ENCODE assay signal across 17 cellular contexts in genomic region chr9:124030969-124031451, GRCh38. TPM values are rescaled to one million over a fixed set of nuclear protein-coding genes. Genes with fewer than 3 reads are reported as not detected.
DNase-seq lines count a peak whose midpoint lies in the region; ATAC-seq, FAIRE-seq and TF ChIP-seq lines count a peak whose summit lies in the region.
"Had no signal": no experiment of that assay in that cellular context is flagged by ENCODE, and none has a peak within 500 bp of the region (broad histone marks: within the 10 kb centered on the region; RNA-seq: fewer than 3 reads in every experiment).

No MANE protein-coding gene starts in this region.

- POLR2A ChIA-PET in AG04449 (lab: Yijun Ruan, JAX) (interaction anchor here (0.6 kb wide), 1 partner anchor 338 kb away, joined by 3 read pairs; no protein-coding TSS in a partner anchor), GM12878 (lab: Charles Lee) (interaction anchor here (0.5 to 1.1 kb wide), 5 partner anchors 10 to 159 kb away, joined by 3 to 4 read pairs (median 3); no protein-coding TSS in a partner anchor)

- peak overlapping the region; percentile 43 for H3K4me3 Mint-ChIP-seq in memory B cell
- H3K4me3 Mint-ChIP-seq: type B pancreatic cell had no signal

- peaks cover 0 to 4% of the 10 kb centered on the region in 2 experiments; a peak in 3 of 4 replicates for H3K27me3 ChIP-seq in GM12878 (replicated peaks in 1 of 2; ENCODE audit: control insufficient read depth in 2 of 2, insufficient read depth in 2 of 2, low read length in 1 of 2)

- no peak for FAIRE-seq in GM12878 (lab: Jason Lieb, UNC)
- FAIRE-seq: pancreas had no signal

- BruUV-seq in GM12878 (replicated peaks; lab: Mats Ljungman, UMichigan): no TSS peak

- H3K27me3 Mint-ChIP-seq in memory B cell: peaks cover 11% of the 10 kb centered on the region

- H3K4me3 ChIP-seq in AG04449 (ENCODE audit: low read depth, low read length) (peak overlapping the region; percentile 38), GM12878 (no peak overlapping the region)
- H3K4me3 ChIP-seq: pancreas had no signal

- SMC1A ChIA-PET in GM12878 (lab: Charles Lee; ENCODE audit: uncharacterized antibody, unreplicated experiment): interaction anchor here (0.7 to 1.6 kb wide), 5 partner anchors 13 to 70 kb away, joined by 3 to 6 read pairs (median 3); partner anchors contain the start of gene LHX2

- TF ChIP-seq CTCF in AG04449 (IDR thresholded peaks at IDR 0.05; ENCODE audit: insufficient read depth, low read length, missing control alignments): no peak
- TF ChIP-seq CTCF in GM12878 (IDR thresholded peaks at IDR 0.05 in 2 of 3, conservative IDR thresholded peaks at IDR 0.05 in 1 of 3; ENCODE audit: control insufficient read depth in 2 of 3, extremely low read depth in 1 of 3, insufficient read depth in 1 of 3, low read depth in 3 of 3, low read length in 3 of 3): no peak

- H3K4me1 ChIP-seq in GM12878 (ENCODE audit: control insufficient read depth, insufficient read depth, low read length): peaks cover 4% of the 10 kb centered on the region; the same call in 1 of the 2 replicates
- H3K4me1 ChIP-seq: pancreas had no signal

- H3K79me2 ChIP-seq in GM12878 (ENCODE audit: control insufficient read depth, insufficient read depth, low read length): no peaks in the 10 kb centered on the region

- H3K9ac ChIP-seq in GM12878 (ENCODE audit: control insufficient read depth, insufficient read depth, low read length): no peak overlapping the region

- in situ Hi-C loops in GM12878 (cut with MboI): loop anchor here (5.0 kb wide), 1 partner anchor 484 kb away; no protein-coding TSS in a partner anchor

- peaks cover 0 to 2% of the 10 kb centered on the region in 2 experiments; a peak in 1 of 4 replicates for H3K36me3 ChIP-seq in GM12878 (ENCODE audit: control insufficient read depth in 2 of 2, insufficient read depth in 2 of 2, low read length in 1 of 2)
- H3K36me3 ChIP-seq: pancreas had no signal

- DNase-seq in AG04449 (ENCODE audit: low read depth, low spot score) (peak; percentile 54), GM12878 (ENCODE audit: low read depth, low spot score) (peak; percentile 76), memory B cell (ENCODE audit: low spot score in 2 of 2) (no peak), inferior parietal cortex (ENCODE audit: extremely low spot score) (no peak), SHP77 (lab: John Stamatoyannopoulos, UW) (no peak), amniotic stem cell (lab: John Stamatoyannopoulos, UW) (no peak)
- DNase-seq: ACHN; activated CD4-positive, alpha-beta T cell treated with anti-CD3 and anti-CD28 coated beads, Interleukin-2, amount 50 U/mL, for 48 hours; activated gamma-delta T cell; central memory CD4-positive, alpha-beta T cell; mesenchymal stem cell; stimulated activated CD8-positive, alpha-beta memory T cell treated with anti-CD3 and anti-CD28 coated beads, Interleukin-4, amount 100 ng/mL, for 48 hours; T1000 had no signal

- H3K9me3 Mint-ChIP-seq in memory B cell: no peaks in the 10 kb centered on the region
- H3K9me3 Mint-ChIP-seq: type B pancreatic cell had no signal

- no peaks in the 10 kb centered on the region for H3K9me3 ChIP-seq in GM12878 (replicated peaks; ENCODE audit: control insufficient read depth, insufficient read depth, low read length)
- H3K9me3 ChIP-seq: pancreas had no signal

- no peak overlapping the region for H3K27ac ChIP-seq in GM12878 (ENCODE audit: control insufficient read depth, insufficient read depth)
- H3K27ac ChIP-seq: pancreas had no signal

- 79% methylated on average over 16 of the region's 16 CpGs for WGBS in GM12878 (ENCODE audit: insufficient coverage, insufficient replicate concordance, low lambda C conversion rate, missing lambda C conversion rate)

- CTCF ChIA-PET in AG04449 (lab: Yijun Ruan, JAX): interaction anchor here (3.5 kb wide), 1 partner anchor 10 kb away, joined by 22 read pairs; no protein-coding TSS in a partner anchor
- CTCF ChIA-PET in GM12878 (lab: Yijun Ruan, JAX): no interaction called here

- TF ChIP-seq EP300 in GM12878 (IDR thresholded peaks at IDR 0.05; ENCODE audit: borderline replicate concordance in 1 of 2, control insufficient read depth in 1 of 2, low read depth in 2 of 2, low read length in 2 of 2): 0 out of 4 replicates have a peak, but pooled peaks of 1 of the 2 experiments have one; percentile 9

- H3K4me1 Mint-ChIP-seq in memory B cell: peaks cover 3% of the 10 kb centered on the region

- no peak overlapping the region for H3K27ac Mint-ChIP-seq in memory B cell
- H3K27ac Mint-ChIP-seq: type B pancreatic cell had no signal

- RAD21 ChIA-PET in GM12878 (lab: Charles Lee; ENCODE audit: unreplicated experiment): interaction anchor here (0.7 to 1.9 kb wide), 6 partner anchors 10 to 134 kb away, joined by 3 to 5 read pairs (median 3); no protein-coding TSS in a partner anchor

- 0 out of 2 replicates have a peak overlapping the region, but pooled peaks have one; percentile 17 for H3K4me2 ChIP-seq in GM12878 (ENCODE audit: control insufficient read depth, insufficient read depth)

- TF ChIP-seq POLR2A in GM12878 (IDR thresholded peaks at IDR 0.05; ENCODE audit: low read depth, low read length): no peak

- TF ChIP-seq RAD21 in GM12878 (IDR thresholded peaks at IDR 0.05; ENCODE audit: insufficient read depth, low read depth, low read length): no peak

- ATAC-seq in GM18868 (IDR thresholded peaks at IDR 0.05; ENCODE audit: unreplicated experiment) (peak; percentile 72), GM12878 (peak; percentile 86), memory B cell (ENCODE audit: low read depth) (peak; percentile 54), GM19328 (IDR thresholded peaks at IDR 0.05; ENCODE audit: unreplicated experiment) (no peak)
- ATAC-seq: pancreas had no signal

- intact Hi-C loops in GM12878 (cut with micrococcal nuclease; ENCODE audit: unreplicated experiment): no loop called here

- H2AFZ ChIP-seq in GM12878 (ENCODE audit: control insufficient read depth, low read depth, low read length): no peak overlapping the region

- no peaks in the 10 kb centered on the region for H3K36me3 Mint-ChIP-seq in memory B cell
- H3K36me3 Mint-ChIP-seq: type B pancreatic cell had no signal

- H4K20me1 ChIP-seq in GM12878 (ENCODE audit: control insufficient read depth, insufficient read depth): no peaks in the 10 kb centered on the region

TF ChIP-seq in GM12878, 131 proteins besides CTCF, POLR2A, EP300 and RAD21 (continues in another document):
- TF ChIP-seq NFYA (IDR thresholded peaks at IDR 0.05; ENCODE audit: borderline replicate concordance, low read depth, low read length): no peak
- no peak for TF ChIP-seq SMARCA5 (IDR thresholded peaks at IDR 0.05)
- TF ChIP-seq MTA2 (IDR thresholded peaks at IDR 0.05; ENCODE audit: low read depth): peak; percentile 95
- no peak for TF ChIP-seq MEF2A (IDR thresholded peaks at IDR 0.05; ENCODE audit: insufficient read depth, low read depth, low read length)
- no peak for TF ChIP-seq CBFB (IDR thresholded peaks at IDR 0.05; ENCODE audit: low read depth)
- no peak for TF ChIP-seq ATF2 (IDR thresholded peaks at IDR 0.05; ENCODE audit: low read length)
- TF ChIP-seq ZNF24 (IDR thresholded peaks at IDR 0.05): no peak
- no peak for TF ChIP-seq E2F4 (IDR thresholded peaks at IDR 0.05; ENCODE audit: low read depth, low read length)
- 0 out of 2 replicates have a peak, but pooled peaks have one; percentile 66 for TF ChIP-seq NBN (IDR thresholded peaks at IDR 0.05)
- no peak for TF ChIP-seq NFXL1 (IDR thresholded peaks at IDR 0.05; ENCODE audit: borderline replicate concordance)
- no peak for TF ChIP-seq POLR2AphosphoS2 (IDR thresholded peaks at IDR 0.05; ENCODE audit: low read depth, low read length)
- peak; percentile 87 for TF ChIP-seq IKZF1 (conservative IDR thresholded peaks at IDR 0.05)

RNA-seq across cellular contexts. Expression of gene LHX2, which starts 19.4 kb away (rescaled TPM):
- 34.7 and 38.5 TPM in 2 replicates for total RNA-seq in GM12878 (2013; cell fraction: nucleolus; rRNA removed)
- total RNA-seq in GM12878 (2014; rRNA removed) (6.0 and 8.0 TPM in 2 replicates), GM12878 (2014; rRNA removed; fragmentation: Illumina TruSeq; extraction: Trizol) (3.3 TPM in 2 replicates), GM12878 (2021) (9.0 and 10.3 TPM in 2 replicates)
- 1.1 TPM for polyA plus RNA-seq in GM12878 (2011; ENCODE audit: low read depth)
- polyA plus RNA-seq in GM12878 (2011; rRNA removed) (46.5 and 69.8 TPM in 2 replicates), GM12878 (2014; fragmentation: Illumina TruSeq; extraction: Trizol) (3.6 and 6.0 TPM in 2 replicates), GM12878 (2014; fragmentation: Nextera tagmentation; extraction: Ambion mirVana) (1 to 10 TPM in 1 of 2 experiments, under 1 TPM in 1; 0.82 to 2.6 TPM), GM12878 (2014; rRNA removed) (7.6 and 14.2 TPM in 2 replicates), GM12878 (2016; fragmentation: Nextera tagmentation; extraction: Ambion mirVana) (1 to 10 TPM; 2.6 to 4.6 TPM)
- polyA plus RNA-seq in GM12878 (2011; cell fraction: cytosol; rRNA removed): 109 and 126 TPM in 2 replicates
- polyA plus RNA-seq in GM12878 (2011; cell fraction: nucleus; rRNA removed): 225 and 243 TPM in 2 replicates
- polyA plus RNA-seq in GM12878 (2012): 1.7 and 4.5 TPM in 2 replicates
- 38.6 and 76.6 TPM in 2 replicates for polyA minus RNA-seq in GM12878 (2011; rRNA and poly(A)+ RNA removed)
- 49.9 and 53.2 TPM in 2 replicates for polyA minus RNA-seq in GM12878 (2011; cell fraction: cytosol; rRNA and poly(A)+ RNA removed)
- polyA minus RNA-seq in GM12878 (2011; cell fraction: nucleus; rRNA and poly(A)+ RNA removed): 34.7 and 46.5 TPM in 2 replicates
- total RNA-seq: pancreas had no signal
- polyA plus RNA-seq: pancreas had no signal

Comparison
In these comparisons a context has a peak if more than half of its experiments do, and no peak if none do; other contexts are left out.
1. DNase-seq: peak in AG04449 (single experiment) and GM12878 (single experiment); none in memory B cell (0 of 2), inferior parietal cortex (single experiment), SHP77 (0 of 2) and amniotic stem cell (single experiment).